31 cellular contexts compared by ENCODE assay signal in the genomic region with DNA sequence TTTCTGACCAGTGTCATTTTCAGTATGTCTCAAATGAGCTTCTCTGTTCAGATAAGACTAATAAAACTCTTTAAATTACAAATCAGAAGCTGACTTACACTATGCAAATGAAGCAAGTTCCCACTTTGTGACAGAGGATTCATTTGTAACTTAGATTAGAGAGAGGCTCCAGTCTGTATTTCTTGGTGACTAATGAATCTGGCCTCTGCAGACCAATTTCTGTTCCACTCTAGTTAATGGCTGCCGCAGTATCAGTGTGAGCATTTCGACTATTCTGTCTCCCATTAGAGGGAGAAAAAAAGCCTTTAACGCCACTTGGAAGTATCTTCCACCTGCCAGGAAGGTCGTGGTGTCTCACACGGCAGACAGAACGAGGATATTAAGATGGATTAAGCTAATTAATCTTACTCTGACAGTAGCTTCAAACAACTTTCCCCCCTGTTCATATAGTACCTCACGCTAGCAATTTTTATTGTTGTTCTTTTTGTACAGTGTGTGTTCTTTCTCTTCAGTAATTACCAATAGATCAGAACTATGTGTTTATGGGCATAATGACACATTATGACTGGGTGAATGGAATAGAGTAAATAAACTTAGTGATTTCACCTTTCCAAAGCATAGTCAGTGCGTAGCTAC.
A peak's percentile ranks its signal among the peaks of the same experiment; 100 is the strongest.
DNase-seq lines count a peak whose midpoint lies in the region; ATAC-seq, FAIRE-seq and TF ChIP-seq lines count a peak whose summit lies in the region.
"Had no signal": no experiment of that assay in that cellular context is flagged by ENCODE, and none has a peak within 500 bp of the region (broad histone marks: within the 10 kb centered on the region; RNA-seq: fewer than 3 reads in every experiment).

No MANE protein-coding gene starts in this region.

- peaks cover 8% of the 10 kb centered on the region for H3K9me3 Mint-ChIP-seq in chondrocyte (ENCODE audit: low read depth)
- H3K9me3 Mint-ChIP-seq: activated naive CD8-positive, alpha-beta T cell treated with anti-CD3 and anti-CD28 coated beads, Interleukin-2, amount 10 ng/mL, durations not matched to agents 7 days and 5 days had no signal

- no peak for TF ChIP-seq CTCF in bronchial epithelial cell (IDR thresholded peaks at IDR 0.05; ENCODE audit: insufficient read depth, low read length, severe bottlenecking)
- no peak for TF ChIP-seq CTCF in chondrocyte (IDR thresholded peaks at IDR 0.05)
- no peak for TF ChIP-seq CTCF in gastroesophageal sphincter (IDR thresholded peaks at IDR 0.05)

- no peak for TF ChIP-seq EP300 in gastroesophageal sphincter (IDR thresholded peaks at IDR 0.05)

- H3K4me3 ChIP-seq in bronchial epithelial cell (ENCODE audit: low read depth, low read length) (no peak overlapping the region), gastroesophageal sphincter (no peak overlapping the region)
- H3K4me3 ChIP-seq: A549, body of pancreas, HAP-1, Peyer's patch had no signal

- H3K36me3 ChIP-seq in bronchial epithelial cell (ENCODE audit: control insufficient read depth, insufficient read depth, low read length) (no peaks in the 10 kb centered on the region), gastroesophageal sphincter (peaks cover 0 to 43% of the 10 kb centered on the region in 2 donors)
- H3K36me3 ChIP-seq: HAP-1, Peyer's patch had no signal

- peaks cover 8% of the 10 kb centered on the region for H3K4me1 Mint-ChIP-seq in chondrocyte (ENCODE audit: low read depth)
- H3K4me1 Mint-ChIP-seq: B cell, T-cell had no signal

- H3K9me3 ChIP-seq in gastroesophageal sphincter = no peaks in the 10 kb centered on the region
- H3K9me3 ChIP-seq: A549, body of pancreas, HAP-1, Peyer's patch had no signal

- TF ChIP-seq POLR2A in gastroesophageal sphincter (IDR thresholded peaks at IDR 0.05) = no peak

- H3K27me3 ChIP-seq in bronchial epithelial cell (ENCODE audit: control insufficient read depth, insufficient read depth, low read length) (no peaks in the 10 kb centered on the region), gastroesophageal sphincter (no peaks in the 10 kb centered on the region)
- H3K27me3 ChIP-seq: body of pancreas, Peyer's patch had no signal

- no peak overlapping the region for H3K27ac Mint-ChIP-seq in chondrocyte (ENCODE audit: unreplicated experiment)
- H3K27ac Mint-ChIP-seq: activated CD8-positive, alpha-beta T cell treated with anti-CD3 and anti-CD28 coated beads, Interleukin-2, amount 10 ng/mL, durations not matched to agents 7 days and 5 days; activated naive CD8-positive, alpha-beta T cell treated with anti-CD3 and anti-CD28 coated beads, Interleukin-2, amount 10 ng/mL, durations not matched to agents 7 days and 5 days; B cell; T-cell had no signal

- H3K27ac ChIP-seq in gastroesophageal sphincter = no peak overlapping the region
- H3K27ac ChIP-seq: A549, body of pancreas, HL-60, Peyer's patch had no signal

- DNase-seq in D341Med (ENCODE audit: low spot score) = peak; percentile 25
- DNase-seq in NCI-H146 (lab: John Stamatoyannopoulos, UW) = peak; percentile 67
- peak; percentile 41 for DNase-seq in NCI-H524 treated with DMSO at 0.1 percent for 48 hours (lab: John Stamatoyannopoulos, UW)
- DNase-seq in bronchial epithelial cell (ENCODE audit: low read depth) = peak; percentile 19
- DNase-seq in RCC 7860 (ENCODE audit: low spot score) = no peak
- no peak for DNase-seq in chondrocyte (ENCODE audit: low spot score)
- no peak for DNase-seq in GM19239 (ENCODE audit: insufficient read length, low spot score)
- DNase-seq: activated CD4-positive, alpha-beta T cell treated with anti-CD3 and anti-CD28 coated beads for 1 hour; activated CD8-positive, alpha-beta T cell treated with anti-CD3 and anti-CD28 coated beads, Interleukin-2, amount 10 ng/mL, durations not matched to agents 7 days and 5 days; activated effector memory CD4-positive, alpha-beta T cell treated with anti-CD3 and anti-CD28 coated beads, Interleukin-2, amount 50 U/mL, for 16 hours; activated naive CD8-positive, alpha-beta T cell treated with anti-CD3 and anti-CD28 coated beads, Interleukin-2, amount 10 ng/mL, durations not matched to agents 7 days and 5 days; body of pancreas; DMS79 treated with DMSO at 0.1 percent for 48 hours; effector CD4-positive, alpha-beta T cell; foreskin fibroblast; Kasumi-1; left colon; mesenchymal stem cell; NK-92 treated with Interleukin-12 subunit alpha and Interleukin-12 subunit beta, amount 100 ng/mL, for 24 hours; nucleus accumbens; Peyer's patch; retina; small intestine; substantia nigra; T-cell had no signal

- ATAC-seq in gastroesophageal sphincter = no peak
- ATAC-seq: A549; activated CD8-positive, alpha-beta T cell treated with anti-CD3 and anti-CD28 coated beads, Interleukin-2, amount 10 ng/mL, durations not matched to agents 7 days and 5 days; body of pancreas; HepG2; left colon; T-cell had no signal

- H3K27me3 Mint-ChIP-seq in chondrocyte (ENCODE audit: low read depth) = no peaks in the 10 kb centered on the region
- H3K27me3 Mint-ChIP-seq: activated naive CD8-positive, alpha-beta T cell treated with anti-CD3 and anti-CD28 coated beads, Interleukin-2, amount 10 ng/mL, durations not matched to agents 7 days and 5 days; B cell; T-cell had no signal

- no peak for FAIRE-seq in bronchial epithelial cell (lab: Jason Lieb, UNC)
- no peak for FAIRE-seq in RCC 7860 (lab: Jason Lieb, UNC)
- FAIRE-seq in GM19239 (lab: Jason Lieb, UNC) = no peak
- FAIRE-seq: A549, HepG2, small intestine had no signal

- H3K4me1 ChIP-seq in gastroesophageal sphincter = peaks cover 0 to 12% (median 0%) of the 10 kb centered on the region in 3 donors
- H3K4me1 ChIP-seq: A549, body of pancreas, HAP-1, Peyer's patch had no signal

- 52 to 64% methylated on average over 8 of the region's 8 CpGs for WGBS in gastroesophageal sphincter (ENCODE audit: low coverage in 1 of 2), 2 donors

- H3K36me3 Mint-ChIP-seq in chondrocyte (ENCODE audit: low read depth) = peaks cover 18% of the 10 kb centered on the region
- H3K36me3 Mint-ChIP-seq: activated naive CD8-positive, alpha-beta T cell treated with anti-CD3 and anti-CD28 coated beads, Interleukin-2, amount 10 ng/mL, durations not matched to agents 7 days and 5 days; T-cell had no signal

- H3K4me3 Mint-ChIP-seq in chondrocyte (ENCODE audit: unreplicated experiment) = no peak overlapping the region
- H3K4me3 Mint-ChIP-seq: activated CD8-positive, alpha-beta T cell treated with anti-CD3 and anti-CD28 coated beads, Interleukin-2, amount 10 ng/mL, durations not matched to agents 7 days and 5 days; activated naive CD8-positive, alpha-beta T cell treated with anti-CD3 and anti-CD28 coated beads, Interleukin-2, amount 10 ng/mL, durations not matched to agents 7 days and 5 days; B cell; T-cell had no signal

Comparison
In these comparisons a context has a peak if more than half of its experiments do, and no peak if none do; other contexts are left out.
1. DNase-seq: peak in D341Med (single experiment), NCI-H146 (single experiment), NCI-H524 treated with DMSO at 0.1 percent for 48 hours (single experiment) and bronchial epithelial cell (single experiment); none in RCC 7860 (single experiment), chondrocyte (single experiment) and GM19239 (single experiment).